11 cellular contexts compared by ENCODE assay signal in genomic region chr1:15410884-15411245, GRCh38. TPM values are rescaled to one million over a fixed set of nuclear protein-coding genes. Genes with fewer than 3 reads are reported as not detected.
DNase-seq lines count a peak whose midpoint lies in the region; ATAC-seq and TF ChIP-seq lines count a peak whose summit lies in the region.
"Had no signal": no experiment of that assay in that cellular context is flagged by ENCODE, and none has a peak within 500 bp of the region (broad histone marks: within the 10 kb centered on the region; RNA-seq: fewer than 3 reads in every experiment).

No MANE protein-coding gene starts in this region.

- CTCF ChIA-PET in activated CD4-positive, alpha-beta T cell treated with anti-CD3 and anti-CD28 coated beads for 36 hours (lab: Charles Lee), result no interaction called here

- intact Hi-C loops in activated CD4-positive, alpha-beta T cell treated with anti-CD3 and anti-CD28 coated beads for 36 hours (cut with DNase I, micrococcal nuclease), result loop anchor here in 1 of 2 experiments (1.0 kb wide), 1 partner anchor 59 kb away; no protein-coding TSS in a partner anchor
- intact Hi-C loops in activated T-helper 2 cell treated with anti-CD3 and anti-CD28 coated beads, Interferon-gamma antibody, Interleukin-2, Interleukin-4, amounts not matched to agents 10 μg/mL and 5 μg/mL and 100 μg/mL, durations not matched to agents 14 hours and 24 hours and 36 hours (cut with micrococcal nuclease), result loop anchor here (5.0 to 10.0 kb wide), 2 partner anchors 179 to 204 kb away; partner anchors contain the start of gene DDI2

- H3K27ac ChIP-seq in subcutaneous abdominal adipose tissue (ENCODE audit: low read depth, low read length), result peak overlapping the region; percentile 16

- POLR2A ChIA-PET in activated CD4-positive, alpha-beta T cell treated with anti-CD3 and anti-CD28 coated beads for 36 hours (lab: Charles Lee), result interaction anchor here (0.5 kb wide), 1 partner anchor 18 kb away, joined by 4 read pairs; no protein-coding TSS in a partner anchor

- peaks cover 0 to 78% (median 59%) of the 10 kb centered on the region in 5 donors for H3K4me1 ChIP-seq in subcutaneous abdominal adipose tissue (ENCODE audit: control insufficient read depth in 5 of 5, insufficient read depth in 5 of 5, low read length in 5 of 5)

- no peaks in the 10 kb centered on the region for H3K9me3 ChIP-seq in subcutaneous abdominal adipose tissue (ENCODE audit: control insufficient read depth in 5 of 5, low read length in 5 of 5)

- H3K27me3 ChIP-seq in kidney epithelial cell (ENCODE audit: control insufficient read depth, insufficient read depth, low read length) (no peaks in the 10 kb centered on the region), subcutaneous abdominal adipose tissue (ENCODE audit: control insufficient read depth in 5 of 5, insufficient read depth in 4 of 5, low read length in 5 of 5) (no peaks in the 10 kb centered on the region)

- H3K36me3 ChIP-seq in kidney epithelial cell (ENCODE audit: control insufficient read depth, insufficient read depth, low read length) (no peaks in the 10 kb centered on the region), subcutaneous abdominal adipose tissue (ENCODE audit: control insufficient read depth in 5 of 5, insufficient read depth in 5 of 5, low read length in 5 of 5) (peaks cover 0 to 7% (median 0%) of the 10 kb centered on the region in 5 donors)

- H3K36me3 Mint-ChIP-seq in activated CD4-positive, alpha-beta T cell treated with anti-CD3 and anti-CD28 coated beads for 36 hours (ENCODE audit: low read depth), result peaks cover 17% of the 10 kb centered on the region
- H3K36me3 Mint-ChIP-seq in activated T-helper 2 cell treated with anti-CD3 and anti-CD28 coated beads, Interferon-gamma antibody, Interleukin-2, Interleukin-4, amounts not matched to agents 10 μg/mL and 5 μg/mL and 100 μg/mL, durations not matched to agents 14 hours and 24 hours and 36 hours (ENCODE audit: low read depth), result peaks cover 46% of the 10 kb centered on the region

- H3K9me3 Mint-ChIP-seq in activated CD4-positive, alpha-beta T cell treated with anti-CD3 and anti-CD28 coated beads for 36 hours (ENCODE audit: low read depth), result no peaks in the 10 kb centered on the region
- no peaks in the 10 kb centered on the region for H3K9me3 Mint-ChIP-seq in activated T-helper 2 cell treated with anti-CD3 and anti-CD28 coated beads, Interferon-gamma antibody, Interleukin-2, Interleukin-4, amounts not matched to agents 10 μg/mL and 5 μg/mL and 100 μg/mL, durations not matched to agents 14 hours and 24 hours and 36 hours

- H3K9ac ChIP-seq in subcutaneous abdominal adipose tissue (ENCODE audit: low read length in 5 of 5), result peak overlapping the region; percentile 28 to 84 (median 82)

- peak overlapping the region; percentile 87 for H3K4me3 Mint-ChIP-seq in activated CD4-positive, alpha-beta T cell treated with anti-CD3 and anti-CD28 coated beads for 36 hours
- H3K4me3 Mint-ChIP-seq in activated T-helper 2 cell treated with anti-CD3 and anti-CD28 coated beads, Interferon-gamma antibody, Interleukin-2, Interleukin-4, amounts not matched to agents 10 μg/mL and 5 μg/mL and 100 μg/mL, durations not matched to agents 14 hours and 24 hours and 36 hours (ENCODE audit: low read depth), result peak overlapping the region; percentile 94

- DNase-seq in activated CD4-positive, alpha-beta T cell treated with anti-CD3 and anti-CD28 coated beads for 36 hours, result peak; percentile 41
- no peak for DNase-seq in activated CD4-positive, alpha-beta T cell treated with anti-CD3 and anti-CD28 coated beads, Interleukin-2, amount 50 U/mL, for 1 hour
- DNase-seq in activated T-helper 2 cell treated with anti-CD3 and anti-CD28 coated beads, Interferon-gamma antibody, Interleukin-2, Interleukin-4, amounts not matched to agents 10 μg/mL and 5 μg/mL and 100 μg/mL, durations not matched to agents 14 hours and 24 hours and 36 hours (ENCODE audit: low spot score), result no peak
- DNase-seq in kidney epithelial cell (ENCODE audit: low read depth) (no peak), T1000 (lab: John Stamatoyannopoulos, UW) (no peak), germinal center (ENCODE audit: low spot score) (no peak)
- DNase-seq: DMS153, NCI-H146 had no signal

- ATAC-seq in activated CD4-positive, alpha-beta T cell treated with anti-CD3 and anti-CD28 coated beads for 36 hours, result no peak
- no peak for ATAC-seq in GM21381 (IDR thresholded peaks at IDR 0.05; ENCODE audit: unreplicated experiment)

- H3K4me1 Mint-ChIP-seq in activated CD4-positive, alpha-beta T cell treated with anti-CD3 and anti-CD28 coated beads for 36 hours, result peaks cover 41% of the 10 kb centered on the region
- H3K4me1 Mint-ChIP-seq in activated T-helper 2 cell treated with anti-CD3 and anti-CD28 coated beads, Interferon-gamma antibody, Interleukin-2, Interleukin-4, amounts not matched to agents 10 μg/mL and 5 μg/mL and 100 μg/mL, durations not matched to agents 14 hours and 24 hours and 36 hours (ENCODE audit: low read depth), result peaks cover 43% of the 10 kb centered on the region

- H3K27ac Mint-ChIP-seq in activated CD4-positive, alpha-beta T cell treated with anti-CD3 and anti-CD28 coated beads for 36 hours, result peak overlapping the region; percentile 68
- peak overlapping the region; percentile 89 for H3K27ac Mint-ChIP-seq in activated T-helper 2 cell treated with anti-CD3 and anti-CD28 coated beads, Interferon-gamma antibody, Interleukin-2, Interleukin-4, amounts not matched to agents 10 μg/mL and 5 μg/mL and 100 μg/mL, durations not matched to agents 14 hours and 24 hours and 36 hours

- H3K4me3 ChIP-seq in kidney epithelial cell (ENCODE audit: low read depth, low read length) (peak overlapping the region; percentile 92), subcutaneous abdominal adipose tissue (ENCODE audit: low read depth in 1 of 5, low read length in 5 of 5) (peak overlapping the region; percentile 72 to 92 (median 82))

- no peak for TF ChIP-seq CTCF in kidney epithelial cell (IDR thresholded peaks at IDR 0.05; ENCODE audit: insufficient read depth, low read length, poor library complexity, severe bottlenecking)

- H3K27me3 Mint-ChIP-seq in activated CD4-positive, alpha-beta T cell treated with anti-CD3 and anti-CD28 coated beads for 36 hours, result peaks cover 5% of the 10 kb centered on the region
- H3K27me3 Mint-ChIP-seq in activated T-helper 2 cell treated with anti-CD3 and anti-CD28 coated beads, Interferon-gamma antibody, Interleukin-2, Interleukin-4, amounts not matched to agents 10 μg/mL and 5 μg/mL and 100 μg/mL, durations not matched to agents 14 hours and 24 hours and 36 hours (ENCODE audit: low read depth), result peaks cover 22% of the 10 kb centered on the region

RNA-seq across cellular contexts. Expression of gene EFHD2, which starts 1.2 kb away (rescaled TPM):
- 10 to 100 TPM; 43.1 to 48.6 TPM for total RNA-seq in activated CD4-positive, alpha-beta T cell treated with anti-CD3 and anti-CD28 coated beads for 36 hours
- total RNA-seq in activated T-helper 2 cell treated with anti-CD3 and anti-CD28 coated beads, Interferon-gamma antibody, Interleukin-2, Interleukin-4, amounts not matched to agents 10 μg/mL and 5 μg/mL and 100 μg/mL, durations not matched to agents 14 hours and 24 hours and 36 hours, result 82.4 and 85.2 TPM in 2 replicates
- 54.6 and 63.3 TPM in 2 replicates for total RNA-seq in kidney epithelial cell

RNA-seq across cellular contexts. Expression of gene CTRC, which starts 27.4 kb away (rescaled TPM):
- total RNA-seq in activated CD4-positive, alpha-beta T cell treated with anti-CD3 and anti-CD28 coated beads for 36 hours, result not detected
- total RNA-seq in activated T-helper 2 cell treated with anti-CD3 and anti-CD28 coated beads, Interferon-gamma antibody, Interleukin-2, Interleukin-4, amounts not matched to agents 10 μg/mL and 5 μg/mL and 100 μg/mL, durations not matched to agents 14 hours and 24 hours and 36 hours, result 0.34 and 0.64 TPM in 2 replicates
- total RNA-seq in kidney epithelial cell, result not detected in 2 replicates

RNA-seq across cellular contexts. Expression of gene CELA2A, which starts 45.7 kb away (rescaled TPM):
- total RNA-seq in activated CD4-positive, alpha-beta T cell treated with anti-CD3 and anti-CD28 coated beads for 36 hours, result not detected
- total RNA-seq in activated T-helper 2 cell treated with anti-CD3 and anti-CD28 coated beads, Interferon-gamma antibody, Interleukin-2, Interleukin-4, amounts not matched to agents 10 μg/mL and 5 μg/mL and 100 μg/mL, durations not matched to agents 14 hours and 24 hours and 36 hours, result not detected in 2 replicates
- not detected in 2 replicates for total RNA-seq in kidney epithelial cell
- total RNA-seq: left colon had no signal
